In genomic region chr10:12241810-12242529, GRCh38 we compare ENCODE assay signal across 1 cellular context.
TF ChIP-seq lines count a peak whose summit lies in the region.

No MANE protein-coding gene starts in this region.

TF ChIP-seq in GM12878, 131 proteins besides CTCF, POLR2A, EP300 and RAD21 (continues in another document):
- TF ChIP-seq ZNF592 (IDR thresholded peaks at IDR 0.05) (no peak), ZNF622 (IDR thresholded peaks at IDR 0.05) (no peak), RELB (IDR thresholded peaks at IDR 0.05; ENCODE audit: low read depth) (peak; percentile 52; the same call in 1 of the 2 replicates), EGR1 (IDR thresholded peaks at IDR 0.05; ENCODE audit: borderline replicate concordance in 1 of 2, low read depth in 2 of 2, low read length in 2 of 2) (peak in 1 of 2 experiments; percentile 82; a peak in 2 of 3 replicates), POU2F2 (IDR thresholded peaks at IDR 0.05; ENCODE audit: borderline replicate concordance, low read depth, low read length) (no peak), BCL11A (IDR thresholded peaks at IDR 0.05; ENCODE audit: low read depth, low read length) (peak; percentile 47; the same call in 1 of the 2 replicates), MEF2B (IDR thresholded peaks at IDR 0.05; ENCODE audit: partially characterized antibody, poor library complexity, severe bottlenecking) (peak; percentile 68), IRF4 (IDR thresholded peaks at IDR 0.05; ENCODE audit: low read depth, low read length) (peak; percentile 54; the same call in 1 of the 2 replicates), HDAC6 (IDR thresholded peaks at IDR 0.05; ENCODE audit: unreplicated experiment) (no peak), CBX5 (IDR thresholded peaks at IDR 0.05; ENCODE audit: low read depth) (no peak), SP1 (IDR thresholded peaks at IDR 0.05; ENCODE audit: low read depth, low read length) (peak; percentile 26), PRDM15 (CRISPR knock-in tag; IDR thresholded peaks at IDR 0.05) (no peak), RFX5 (IDR thresholded peaks at IDR 0.05; ENCODE audit: low read depth, low read length) (no peak), NRF1 (conservative IDR thresholded peaks at IDR 0.05; ENCODE audit: low read depth, low read length) (no peak), MLLT1 (IDR thresholded peaks at IDR 0.05) (peak; percentile 91), RUNX3 (IDR thresholded peaks at IDR 0.05; ENCODE audit: low read length) (peak; percentile 85), SIN3A (IDR thresholded peaks at IDR 0.05; ENCODE audit: low read depth, low read length) (no peak), IKZF1 (conservative IDR thresholded peaks at IDR 0.05) (peak; percentile 75), CHD4 (IDR thresholded peaks at IDR 0.05) (no peak), DPF2 (IDR thresholded peaks at IDR 0.05) (0 out of 2 replicates have a peak, but pooled peaks have one; percentile 37), ZBTB11 (CRISPR knock-in tag; IDR thresholded peaks at IDR 0.05) (no peak), PAX8 (IDR thresholded peaks at IDR 0.05) (no peak), NFIC (IDR thresholded peaks at IDR 0.05; ENCODE audit: low read depth, low read length) (peak; percentile 61; the same call in 1 of the 2 replicates), CHD1 (IDR thresholded peaks at IDR 0.05; ENCODE audit: low read depth, low read length) (no peak), ZNF217 (IDR thresholded peaks at IDR 0.05) (no peak), IRF3 (IDR thresholded peaks at IDR 0.05) (no peak), ZBTB33 (IDR thresholded peaks at IDR 0.05) (peak; percentile 87), ATF7 (IDR thresholded peaks at IDR 0.05; ENCODE audit: low read depth) (no peak), ZNF24 (IDR thresholded peaks at IDR 0.05) (no peak), ATF2 (IDR thresholded peaks at IDR 0.05; ENCODE audit: low read length) (no peak; the same call in 1 of the 2 replicates), FOXM1 (IDR thresholded peaks at IDR 0.05; ENCODE audit: low read depth, low read length) (peak; percentile 51; the same call in 1 of the 2 replicates), LARP7 (IDR thresholded peaks at IDR 0.05) (no peak), TCF12 (IDR thresholded peaks at IDR 0.05; ENCODE audit: low read depth, low read length) (peak; percentile 14; the same call in 1 of the 2 replicates), NR2C1 (IDR thresholded peaks at IDR 0.05) (no peak), SPI1 (IDR thresholded peaks at IDR 0.05; ENCODE audit: borderline replicate concordance, insufficient read depth, low read depth, low read length) (peak; percentile 70; the same call in 1 of the 2 replicates), MXI1 (IDR thresholded peaks at IDR 0.05; ENCODE audit: low read depth, low read length) (0 out of 2 replicates have a peak, but pooled peaks have one; percentile 31), IKZF2 (IDR thresholded peaks at IDR 0.05) (peak; percentile 81 to 84), RB1 (IDR thresholded peaks at IDR 0.05; ENCODE audit: borderline replicate concordance) (no peak)
